In genomic region chr3:193831495-193832455, GRCh38 we compare ENCODE assay signal across 9 cellular contexts.
A peak's percentile ranks its signal among the peaks of the same experiment; 100 is the strongest.
DNase-seq lines count a peak whose midpoint lies in the region; ATAC-seq and TF ChIP-seq lines count a peak whose summit lies in the region.
"Had no signal": no experiment of that assay in that cellular context is flagged by ENCODE, and none has a peak within 500 bp of the region (broad histone marks: within the 10 kb centered on the region; RNA-seq: fewer than 3 reads in every experiment).

No MANE protein-coding gene starts in this region.

- H3K9me3 ChIP-seq in stomach = no peaks in the 10 kb centered on the region

- ATAC-seq in GM21737 (IDR thresholded peaks at IDR 0.05; ENCODE audit: unreplicated experiment) = peak; percentile 49
- peak; percentile 63 for ATAC-seq in foreskin keratinocyte
- ATAC-seq: HCT116 had no signal

- H3K27ac Mint-ChIP-seq in chondrocyte (ENCODE audit: unreplicated experiment) = no peak overlapping the region

- H3K36me3 Mint-ChIP-seq in chondrocyte (ENCODE audit: low read depth) = peaks cover 5% of the 10 kb centered on the region

- no peak overlapping the region for H3K4me3 Mint-ChIP-seq in chondrocyte (ENCODE audit: unreplicated experiment)

- H3K27me3 Mint-ChIP-seq in chondrocyte (ENCODE audit: low read depth) = peaks cover 69% of the 10 kb centered on the region

- peaks cover 43% of the 10 kb centered on the region for H3K4me1 ChIP-seq in foreskin keratinocyte
- peaks cover 4 to 46% (median 14%) of the 10 kb centered on the region in 4 donors for H3K4me1 ChIP-seq in stomach

- H3K27ac ChIP-seq in foreskin keratinocyte = peak overlapping the region; percentile 100
- H3K27ac ChIP-seq in stomach = peak overlapping the region in 3 of 5 donors; percentile 56 to 66 (median 60)

- H3K36me3 ChIP-seq in GM06990 (ENCODE audit: control insufficient read depth, insufficient read depth, low read length) = no peaks in the 10 kb centered on the region
- no peaks in the 10 kb centered on the region for H3K36me3 ChIP-seq in stomach

- no peak for TF ChIP-seq POLR2A in stomach (IDR thresholded peaks at IDR 0.05)

- no peak for TF ChIP-seq EP300 in stomach (IDR thresholded peaks at IDR 0.05)

- intact Hi-C loops in stomach (cut with DNase I; ENCODE audit: low total_unique reads) = no loop called here

- TF ChIP-seq CTCF in GM06990 (IDR thresholded peaks at IDR 0.05; ENCODE audit: insufficient read depth, low read length, poor library complexity, severe bottlenecking) (no peak), foreskin keratinocyte (conservative IDR thresholded peaks at IDR 0.05) (no peak), stomach (IDR thresholded peaks at IDR 0.05) (no peak), chondrocyte (IDR thresholded peaks at IDR 0.05) (no peak)

- no peaks in the 10 kb centered on the region for H3K9me3 Mint-ChIP-seq in chondrocyte (ENCODE audit: low read depth)

- DNase-seq in GM06990 (ENCODE audit: extremely low read depth, insufficient read length) = peak; percentile 20
- DNase-seq in NCI-H2107 (lab: John Stamatoyannopoulos, UW) = peak; percentile 64
- peak; percentile 90 to 95 for DNase-seq in foreskin keratinocyte
- DNase-seq in stomach = no peak
- no peak for DNase-seq in GOT3 (lab: John Stamatoyannopoulos, UW)
- DNase-seq in chondrocyte (ENCODE audit: low spot score) = no peak
- DNase-seq in NCI-H82 treated with DMSO at 0.1 percent for 48 hours (lab: John Stamatoyannopoulos, UW; ENCODE audit: unreplicated experiment) = no peak

- peaks cover 11% of the 10 kb centered on the region for H3K4me1 Mint-ChIP-seq in chondrocyte (ENCODE audit: low read depth)

- 69 to 78% (median 72%) methylated on average over 21 to 24 of the region's 24 CpGs for WGBS in stomach, 5 donors

- no peaks in the 10 kb centered on the region; the same call in 1 of the 2 replicates for H3K27me3 ChIP-seq in GM06990 (replicated peaks; ENCODE audit: control insufficient read depth, insufficient read depth, low read length)
- H3K27me3 ChIP-seq in foreskin keratinocyte = no peaks in the 10 kb centered on the region
- no peaks in the 10 kb centered on the region for H3K27me3 ChIP-seq in stomach

- H3K4me3 ChIP-seq in GM06990 (replicated peaks; ENCODE audit: low read depth, low read length) (no peak overlapping the region), stomach (no peak overlapping the region)

Comparison
In these comparisons a context has a peak if more than half of its experiments do, and no peak if none do; other contexts are left out.
1. DNase-seq: peak in GM06990 (single experiment), NCI-H2107 (single experiment) and foreskin keratinocyte (2 of 2); none in stomach (single experiment), GOT3 (single experiment), chondrocyte (single experiment) and NCI-H82 treated with DMSO at 0.1 percent for 48 hours (single experiment).